ENCODE assay signal across 14 cellular contexts in the genomic region with DNA sequence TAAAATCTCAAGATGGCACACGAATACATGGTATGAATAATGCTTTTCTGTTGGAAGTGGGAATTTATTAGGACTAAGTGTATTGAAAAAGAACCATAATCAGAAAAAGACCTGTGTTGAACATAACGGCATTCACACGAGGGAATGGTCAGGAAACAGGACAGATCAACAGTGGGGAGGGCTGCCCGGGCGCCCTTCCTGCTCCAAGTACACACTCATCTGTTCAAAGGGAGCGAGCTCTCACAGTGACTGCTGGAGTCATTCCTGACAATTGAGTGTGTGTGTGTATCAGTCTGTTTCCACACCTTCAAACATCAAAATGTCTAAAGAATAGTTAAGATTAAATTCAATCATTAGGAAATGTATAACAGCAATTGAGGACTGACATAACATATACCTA.
DNase-seq lines count a peak whose midpoint lies in the region; ATAC-seq and TF ChIP-seq lines count a peak whose summit lies in the region.
"Had no signal": no experiment of that assay in that cellular context is flagged by ENCODE, and none has a peak within 500 bp of the region (broad histone marks: within the 10 kb centered on the region; RNA-seq: fewer than 3 reads in every experiment).

No MANE protein-coding gene starts in this region.

- H3K9me3 ChIP-seq in CD4-positive, CD25-positive, alpha-beta regulatory T cell (ENCODE audit: control insufficient read depth in 2 of 2, low read length in 2 of 2), result no peaks in the 10 kb centered on the region
- H3K9me3 ChIP-seq in sigmoid colon, result no peaks in the 10 kb centered on the region
- no peaks in the 10 kb centered on the region for H3K9me3 ChIP-seq in CD8-positive, alpha-beta memory T cell (ENCODE audit: low read length)
- no peaks in the 10 kb centered on the region for H3K9me3 ChIP-seq in trophoblast cell (ENCODE audit: insufficient read depth, low read depth, low read length)
- H3K9me3 ChIP-seq: HAP-1 had no signal

- no peak overlapping the region for H4K12ac ChIP-seq in trophoblast cell (ENCODE audit: low read depth, low read length)

- intact Hi-C loops in dendritic cell treated with granulocyte-macrophage colony-stimulating factor and Interleukin-4, amounts not matched to agents 40 ng/mL and 50 ng/mL, for 4 days (cut with micrococcal nuclease), result loop anchor here (5.0 kb wide), 1 partner anchor 34 kb away; no protein-coding TSS in a partner anchor
- intact Hi-C loops in sigmoid colon (cut with DNase I) (no loop called here), posterior vena cava (cut with DNase I) (loop anchor here in 1 of 2 donors (2.0 kb wide), 1 partner anchor 247 kb away; no protein-coding TSS in a partner anchor)

- 88 to 93% methylated on average over 6 of the region's 6 CpGs for WGBS in sigmoid colon, 2 donors
- no CpG with 5 or more reads among the region's 6 CpGs for WGBS in trophoblast cell (ENCODE audit: extremely low coverage, insufficient coverage, insufficient read length)

- H3K27ac ChIP-seq in CD4-positive, CD25-positive, alpha-beta regulatory T cell (ENCODE audit: insufficient read depth, low read length, poor library complexity, severe bottlenecking), result no peak overlapping the region
- H3K27ac ChIP-seq in GM23338 (ENCODE audit: low read depth), result no peak overlapping the region
- H3K27ac ChIP-seq in sigmoid colon, result peak overlapping the region in 1 of 4 donors; percentile 6
- H3K27ac ChIP-seq in CD8-positive, alpha-beta memory T cell (ENCODE audit: low read depth, low read length), result no peak overlapping the region
- no peak overlapping the region for H3K27ac ChIP-seq in trophoblast cell (ENCODE audit: low read depth, low read length)
- H3K27ac ChIP-seq: SK-N-MC had no signal

- no peaks in the 10 kb centered on the region for H3K9me3 Mint-ChIP-seq in CD4-positive, CD25-positive, alpha-beta regulatory T cell
- H3K9me3 Mint-ChIP-seq in GM23338, result no peaks in the 10 kb centered on the region
- no peaks in the 10 kb centered on the region for H3K9me3 Mint-ChIP-seq in dendritic cell treated with granulocyte-macrophage colony-stimulating factor and Interleukin-4, amounts not matched to agents 40 ng/mL and 50 ng/mL, for 4 days
- H3K9me3 Mint-ChIP-seq in CD8-positive, alpha-beta memory T cell, result no peaks in the 10 kb centered on the region

- H3K36me3 Mint-ChIP-seq in CD4-positive, CD25-positive, alpha-beta regulatory T cell, result peaks cover 15% of the 10 kb centered on the region
- no peaks in the 10 kb centered on the region for H3K36me3 Mint-ChIP-seq in GM23338 (ENCODE audit: low read depth)
- H3K36me3 Mint-ChIP-seq in dendritic cell treated with granulocyte-macrophage colony-stimulating factor and Interleukin-4, amounts not matched to agents 40 ng/mL and 50 ng/mL, for 4 days (ENCODE audit: low read depth), result peaks cover 19% of the 10 kb centered on the region
- peaks cover 0 to 24% (median 14%) of the 10 kb centered on the region in 3 donors for H3K36me3 Mint-ChIP-seq in CD8-positive, alpha-beta memory T cell

- H3K9ac ChIP-seq in trophoblast cell (ENCODE audit: low read length), result no peak overlapping the region

- no peak overlapping the region for H3K14ac ChIP-seq in trophoblast cell (ENCODE audit: low read length)

- no peak overlapping the region for H3K18ac ChIP-seq in trophoblast cell (ENCODE audit: low read length)

- no peak overlapping the region for H2BK5ac ChIP-seq in trophoblast cell (ENCODE audit: low read depth, low read length, poor library complexity)

- TF ChIP-seq POLR2A in sigmoid colon (IDR thresholded peaks at IDR 0.05), result no peak

- H3K79me2 ChIP-seq in GM23338 (replicated peaks; ENCODE audit: insufficient read depth) (peaks cover 73% of the 10 kb centered on the region), trophoblast cell (ENCODE audit: control insufficient read depth, insufficient read depth, low read length, poor library complexity) (no peaks in the 10 kb centered on the region)

- no peak overlapping the region for H3K4me2 ChIP-seq in GM23338
- H3K4me2 ChIP-seq in trophoblast cell (ENCODE audit: low read length), result no peak overlapping the region

- H3K27me3 Mint-ChIP-seq in CD4-positive, CD25-positive, alpha-beta regulatory T cell, result no peaks in the 10 kb centered on the region
- peaks cover 7% of the 10 kb centered on the region for H3K27me3 Mint-ChIP-seq in GM23338 (ENCODE audit: insufficient read depth, low read depth, poor library complexity)
- H3K27me3 Mint-ChIP-seq in dendritic cell treated with granulocyte-macrophage colony-stimulating factor and Interleukin-4, amounts not matched to agents 40 ng/mL and 50 ng/mL, for 4 days, result no peaks in the 10 kb centered on the region
- H3K27me3 Mint-ChIP-seq in CD8-positive, alpha-beta memory T cell, result no peaks in the 10 kb centered on the region

- H4K91ac ChIP-seq in trophoblast cell (ENCODE audit: low read depth, low read length), result no peak overlapping the region

- H2BK120ac ChIP-seq in trophoblast cell (ENCODE audit: insufficient read depth, low read length, poor library complexity), result no peak overlapping the region

- peaks cover 12% of the 10 kb centered on the region; the same call in 1 of the 2 replicates for H4K20me1 ChIP-seq in GM23338 (replicated peaks; ENCODE audit: insufficient read depth)

- H2AK5ac ChIP-seq in trophoblast cell (ENCODE audit: low read length), result no peak overlapping the region

- no peaks in the 10 kb centered on the region for H3K79me1 ChIP-seq in trophoblast cell (ENCODE audit: low read length)

- H3K23ac ChIP-seq in trophoblast cell (ENCODE audit: low read length), result no peak overlapping the region

- CTCF ChIA-PET in CD8-positive, alpha-beta memory T cell (lab: Charles Lee), result no interaction called here

- H3K4me3 ChIP-seq in CD4-positive, CD25-positive, alpha-beta regulatory T cell (ENCODE audit: low read depth, low read length), result no peak overlapping the region
- no peak overlapping the region for H3K4me3 ChIP-seq in GM23338
- no peak overlapping the region for H3K4me3 ChIP-seq in sigmoid colon
- no peak overlapping the region for H3K4me3 ChIP-seq in CD8-positive, alpha-beta memory T cell (ENCODE audit: low read length)
- H3K4me3 ChIP-seq in trophoblast cell (ENCODE audit: low read depth, low read length), result no peak overlapping the region
- H3K4me3 ChIP-seq: HAP-1, SK-N-MC had no signal

- no peaks in the 10 kb centered on the region for H3F3A ChIP-seq in GM23338 (replicated peaks; ENCODE audit: low read depth)

- no peak for ATAC-seq in CD4-positive, CD25-positive, alpha-beta regulatory T cell (ENCODE audit: low read depth in 2 of 2)
- no peak for ATAC-seq in GM23338

- TF ChIP-seq CTCF in GM23338 (conservative IDR thresholded peaks at IDR 0.05; ENCODE audit: low read depth in 2 of 2), result no peak
- TF ChIP-seq CTCF in sigmoid colon (IDR thresholded peaks at IDR 0.05), result no peak

- H2BK12ac ChIP-seq in trophoblast cell (ENCODE audit: low read length), result no peak overlapping the region

- no peak for DNase-seq in CD4-positive, CD25-positive, alpha-beta regulatory T cell
- DNase-seq in GM23338 (ENCODE audit: low spot score), result no peak
- peak; percentile 50 for DNase-seq in sigmoid colon
- DNase-seq in CD8-positive, alpha-beta memory T cell, result no peak
- DNase-seq in posterior vena cava (ENCODE audit: low spot score), result no peak
- DNase-seq in trophoblast cell, result no peak
- DNase-seq: DMS79 treated with DMSO at 0.1 percent for 48 hours, Kasumi-1, NCI-H187 treated with DMSO at 0.1 percent for 48 hours, NCI-H345, NCI-H69 had no signal

- H3K4me1 ChIP-seq in CD4-positive, CD25-positive, alpha-beta regulatory T cell (ENCODE audit: control insufficient read depth, insufficient read depth, low read length, poor library complexity, severe bottlenecking), result peaks cover 29% of the 10 kb centered on the region
- H3K4me1 ChIP-seq in GM23338 (ENCODE audit: insufficient read depth) (no peaks in the 10 kb centered on the region), sigmoid colon (peaks cover 0 to 86% (median 55%) of the 10 kb centered on the region in 4 donors), trophoblast cell (ENCODE audit: control insufficient read depth in 1 of 2, insufficient read depth in 2 of 2, low read length in 2 of 2) (peaks cover 2 to 4% of the 10 kb centered on the region in 2 experiments)
- H3K4me1 ChIP-seq in CD8-positive, alpha-beta memory T cell (ENCODE audit: insufficient read depth, low read length), result peaks cover 28% of the 10 kb centered on the region
- H3K4me1 ChIP-seq: HAP-1 had no signal

- H4K8ac ChIP-seq in trophoblast cell (ENCODE audit: low read depth, low read length), result no peak overlapping the region

- H3K4me1 Mint-ChIP-seq in CD4-positive, CD25-positive, alpha-beta regulatory T cell, result peaks cover 8 to 72% (median 48%) of the 10 kb centered on the region in 4 donors
- peaks cover 28% of the 10 kb centered on the region for H3K4me1 Mint-ChIP-seq in GM23338
- peaks cover 87% of the 10 kb centered on the region for H3K4me1 Mint-ChIP-seq in dendritic cell treated with granulocyte-macrophage colony-stimulating factor and Interleukin-4, amounts not matched to agents 40 ng/mL and 50 ng/mL, for 4 days (ENCODE audit: low read depth)
- peaks cover 36 to 72% (median 55%) of the 10 kb centered on the region in 3 donors for H3K4me1 Mint-ChIP-seq in CD8-positive, alpha-beta memory T cell

- peak overlapping the region in 1 of 4 donors; percentile 75 for H3K4me3 Mint-ChIP-seq in CD4-positive, CD25-positive, alpha-beta regulatory T cell
- H3K4me3 Mint-ChIP-seq in GM23338, result no peak overlapping the region
- H3K4me3 Mint-ChIP-seq in dendritic cell treated with granulocyte-macrophage colony-stimulating factor and Interleukin-4, amounts not matched to agents 40 ng/mL and 50 ng/mL, for 4 days, result no peak overlapping the region
- peak overlapping the region in 1 of 7 donors; percentile 22 for H3K4me3 Mint-ChIP-seq in CD8-positive, alpha-beta memory T cell

- no peak overlapping the region for H2AFZ ChIP-seq in GM23338
- no peak overlapping the region for H2AFZ ChIP-seq in trophoblast cell (ENCODE audit: insufficient read depth, low read length, poor library complexity)

- no peak for TF ChIP-seq EP300 in sigmoid colon (IDR thresholded peaks at IDR 0.05)

- no peaks in the 10 kb centered on the region for H3K9me2 ChIP-seq in GM23338 (ENCODE audit: insufficient read depth)

- no peaks in the 10 kb centered on the region for H3K27me3 ChIP-seq in CD4-positive, CD25-positive, alpha-beta regulatory T cell (ENCODE audit: control insufficient read depth, insufficient read depth, low read length)
- H3K27me3 ChIP-seq in GM23338 (ENCODE audit: insufficient read depth) (no peaks in the 10 kb centered on the region), sigmoid colon (no peaks in the 10 kb centered on the region), trophoblast cell (ENCODE audit: insufficient read depth, low read length) (no peaks in the 10 kb centered on the region)
- no peaks in the 10 kb centered on the region for H3K27me3 ChIP-seq in CD8-positive, alpha-beta memory T cell (ENCODE audit: insufficient read depth, low read length, poor library complexity, severe bottlenecking)

- POLR2A ChIA-PET in CD8-positive, alpha-beta memory T cell (lab: Charles Lee), result no interaction called here

- no peak overlapping the region for H3K4ac ChIP-seq in trophoblast cell (ENCODE audit: low read depth, low read length)

- peak overlapping the region in 2 of 3 donors; percentile 52 to 75 for H3K27ac Mint-ChIP-seq in CD4-positive, CD25-positive, alpha-beta regulatory T cell
- H3K27ac Mint-ChIP-seq in GM23338, result peak overlapping the region; percentile 4; the same call in 1 of the 2 replicates
- peak overlapping the region; percentile 85 for H3K27ac Mint-ChIP-seq in dendritic cell treated with granulocyte-macrophage colony-stimulating factor and Interleukin-4, amounts not matched to agents 40 ng/mL and 50 ng/mL, for 4 days
- peak overlapping the region in 2 of 8 donors; percentile 23 to 43 for H3K27ac Mint-ChIP-seq in CD8-positive, alpha-beta memory T cell

- peaks cover 29% of the 10 kb centered on the region for H3K36me3 ChIP-seq in CD4-positive, CD25-positive, alpha-beta regulatory T cell (ENCODE audit: control insufficient read depth, insufficient read depth, low read length)
- no peaks in the 10 kb centered on the region for H3K36me3 ChIP-seq in GM23338 (ENCODE audit: insufficient read depth)
- peaks cover 0 to 19% (median 3%) of the 10 kb centered on the region in 4 donors for H3K36me3 ChIP-seq in sigmoid colon
- no peaks in the 10 kb centered on the region for H3K36me3 ChIP-seq in CD8-positive, alpha-beta memory T cell (ENCODE audit: insufficient read depth, low read length)
- no peaks in the 10 kb centered on the region for H3K36me3 ChIP-seq in trophoblast cell (ENCODE audit: control insufficient read depth in 1 of 2, insufficient read depth in 2 of 2, low read length in 2 of 2)
- H3K36me3 ChIP-seq: HAP-1 had no signal
